Comparison of ENCODE assay signal across 8 cellular contexts in genomic region chr6:23446394-23447001, GRCh38.
DNase-seq lines count a peak whose midpoint lies in the region; ATAC-seq, FAIRE-seq and TF ChIP-seq lines count a peak whose summit lies in the region.

No MANE protein-coding gene starts in this region.

- peak; percentile 62 for TF ChIP-seq CTCF in bronchial epithelial cell (IDR thresholded peaks at IDR 0.05; ENCODE audit: insufficient read depth, low read length, severe bottlenecking)

- no peaks in the 10 kb centered on the region for H3K36me3 ChIP-seq in bronchial epithelial cell (ENCODE audit: control insufficient read depth, insufficient read depth, low read length)

- FAIRE-seq in bronchial epithelial cell (lab: Jason Lieb, UNC) = no peak
- no peak for FAIRE-seq in GM12891 (lab: Jason Lieb, UNC)

- no peak overlapping the region for H3K4me3 ChIP-seq in bronchial epithelial cell (ENCODE audit: low read depth, low read length)

- DNase-seq in EL = peak; percentile 33
- peak; percentile 53 for DNase-seq in NCI-H2196 treated with DMSO at 0.1 percent for 48 hours (lab: John Stamatoyannopoulos, UW; ENCODE audit: unreplicated experiment)
- DNase-seq in bronchial epithelial cell (ENCODE audit: low read depth) = peak; percentile 57
- no peak for DNase-seq in left lobe of liver (ENCODE audit: low spot score)
- no peak for DNase-seq in activated CD4-positive, alpha-beta T cell treated with anti-CD3 and anti-CD28 coated beads, Interleukin-2, amount 50 U/mL, for 48 hours
- DNase-seq in GM12891 (ENCODE audit: insufficient read length, low spot score) = no peak

- ATAC-seq in left lobe of liver (peak; percentile 83), HG03378 (IDR thresholded peaks at IDR 0.05; ENCODE audit: unreplicated experiment) (no peak)
- no peak for ATAC-seq in activated CD4-positive, CD25-positive, alpha-beta regulatory T cell treated with anti-CD3 and anti-CD28 coated beads, Interleukin-2, amount 50 U/mL, for 24 hours

- H3K27me3 ChIP-seq in bronchial epithelial cell (ENCODE audit: control insufficient read depth, insufficient read depth, low read length) = no peaks in the 10 kb centered on the region

- no peak for TF ChIP-seq POLR2A in GM12891 (IDR thresholded peaks at IDR 0.05; ENCODE audit: low read depth, low read length)

TF ChIP-seq in GM12891, 5 proteins besides CTCF, POLR2A, EP300 and RAD21:
- TF ChIP-seq SPI1 (IDR thresholded peaks at IDR 0.05; ENCODE audit: low read depth, low read length) (no peak), POU2F2 (IDR thresholded peaks at IDR 0.05; ENCODE audit: low read depth, low read length) (no peak), POLR2AphosphoS5 (IDR thresholded peaks at IDR 0.05; ENCODE audit: low read depth, low read length) (no peak), PAX5 (IDR thresholded peaks at IDR 0.05; ENCODE audit: insufficient read depth, low read length, severe bottlenecking) (no peak), TAF1 (IDR thresholded peaks at IDR 0.05; ENCODE audit: low read depth, low read length) (no peak)

Comparison
In these comparisons a context has a peak if more than half of its experiments do, and no peak if none do; other contexts are left out.
1. DNase-seq: peak in EL (single experiment), NCI-H2196 treated with DMSO at 0.1 percent for 48 hours (single experiment) and bronchial epithelial cell (single experiment); none in left lobe of liver (single experiment), activated CD4-positive, alpha-beta T cell treated with anti-CD3 and anti-CD28 coated beads, Interleukin-2, amount 50 U/mL, for 48 hours (0 of 2) and GM12891 (single experiment).